In the genomic region with DNA sequence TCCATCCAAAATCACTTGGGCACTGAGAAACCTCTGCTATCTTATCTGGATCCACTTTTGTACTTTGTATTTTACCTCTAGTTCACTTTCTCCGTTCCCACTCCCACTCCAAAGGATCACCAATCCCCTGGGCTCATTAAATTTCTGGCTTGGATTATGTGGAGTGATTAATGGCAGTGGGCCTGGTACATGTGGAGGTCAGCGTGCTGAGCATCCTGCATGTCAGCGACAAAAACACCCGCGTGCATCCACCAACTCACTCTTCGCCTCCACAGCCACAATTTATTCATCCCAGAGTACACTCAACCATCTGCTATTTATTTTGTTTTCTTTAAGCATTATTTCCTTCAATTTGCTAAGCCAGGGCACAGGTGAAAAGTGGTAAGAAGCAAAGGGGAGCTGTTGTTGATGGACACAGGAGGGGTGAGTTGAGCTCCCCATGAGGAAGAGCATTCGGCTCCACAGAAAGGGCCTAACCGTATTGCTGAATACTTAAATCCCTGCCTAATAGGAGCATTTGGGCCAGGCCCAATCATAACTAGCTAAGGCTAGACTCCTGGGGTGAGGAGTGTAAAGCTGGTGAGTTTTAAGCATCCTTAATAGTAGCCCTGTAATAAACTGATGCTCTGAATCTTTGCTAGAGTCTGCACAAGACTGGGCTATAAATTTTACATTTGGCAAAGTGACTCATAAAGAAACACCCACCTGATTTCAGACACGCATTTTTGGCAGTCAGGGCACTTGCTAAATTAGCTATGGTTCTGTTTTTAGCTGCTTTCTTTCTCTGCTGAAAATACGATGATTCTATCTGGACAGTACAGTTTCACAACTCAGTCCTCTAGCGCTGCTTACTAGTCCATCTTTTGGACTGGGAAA, we compare ENCODE assay signal across 1 cellular context.
TF ChIP-seq lines count a peak whose summit lies in the region.

No MANE protein-coding gene starts in this region.

TF ChIP-seq in IMR-90, 13 proteins besides CTCF, POLR2A, EP300 and RAD21 (continued from another document):
- TF ChIP-seq, protein P1, sequence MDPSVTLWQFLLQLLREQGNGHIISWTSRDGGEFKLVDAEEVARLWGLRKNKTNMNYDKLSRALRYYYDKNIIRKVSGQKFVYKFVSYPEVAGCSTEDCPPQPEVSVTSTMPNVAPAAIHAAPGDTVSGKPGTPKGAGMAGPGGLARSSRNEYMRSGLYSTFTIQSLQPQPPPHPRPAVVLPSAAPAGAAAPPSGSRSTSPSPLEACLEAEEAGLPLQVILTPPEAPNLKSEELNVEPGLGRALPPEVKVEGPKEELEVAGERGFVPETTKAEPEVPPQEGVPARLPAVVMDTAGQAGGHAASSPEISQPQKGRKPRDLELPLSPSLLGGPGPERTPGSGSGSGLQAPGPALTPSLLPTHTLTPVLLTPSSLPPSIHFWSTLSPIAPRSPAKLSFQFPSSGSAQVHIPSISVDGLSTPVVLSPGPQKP (IDR thresholded peaks at IDR 0.05; ENCODE audit: borderline replicate concordance, low read depth, low read length) = no peak
- no peak for TF ChIP-seq MAZ (IDR thresholded peaks at IDR 0.05; ENCODE audit: borderline replicate concordance, low read depth, low read length)
- TF ChIP-seq NFE2L2 (IDR thresholded peaks at IDR 0.05; ENCODE audit: low read depth, low read length) = no peak
TF ChIP-seq in IMR-90: peak in this region for 0.
